Comparison of ENCODE assay signal across 15 cellular contexts in genomic region chr6:142222022-142222421, GRCh38.
DNase-seq lines count a peak whose midpoint lies in the region; ATAC-seq and TF ChIP-seq lines count a peak whose summit lies in the region.
"Had no signal": no experiment of that assay in that cellular context is flagged by ENCODE, and none has a peak within 500 bp of the region (broad histone marks: within the 10 kb centered on the region; RNA-seq: fewer than 3 reads in every experiment).

No MANE protein-coding gene starts in this region.

- intact Hi-C loops in Right ventricle myocardium inferior (cut with DNase I), result no loop called here

- peaks cover 7% of the 10 kb centered on the region for H3K4me1 ChIP-seq in cardiac muscle cell (ENCODE audit: low read depth)
- H3K4me1 ChIP-seq: BLaER1 had no signal

- no peaks in the 10 kb centered on the region for H3K27me3 ChIP-seq in cardiac muscle cell
- H3K27me3 ChIP-seq: BLaER1 had no signal

- no peaks in the 10 kb centered on the region for H3K36me3 ChIP-seq in cardiac muscle cell

- no peaks in the 10 kb centered on the region for H3K27me3 Mint-ChIP-seq in nephron progenitor cell (ENCODE audit: low read depth, poor library complexity)

- no peak overlapping the region for H3K4me3 ChIP-seq in cardiac muscle cell
- no peak overlapping the region for H3K4me3 ChIP-seq in foreskin fibroblast (ENCODE audit: low read depth in 1 of 2, low read length in 2 of 2)
- H3K4me3 ChIP-seq: BLaER1, GM23248 had no signal

- H3K4me3 Mint-ChIP-seq in nephron progenitor cell, result no peak overlapping the region

- no peaks in the 10 kb centered on the region for H3K9me3 ChIP-seq in cardiac muscle cell (ENCODE audit: low read depth)
- H3K9me3 ChIP-seq: BLaER1 had no signal

- no peak for DNase-seq in cardiac muscle cell (ENCODE audit: low read depth in 1 of 2, low spot score in 1 of 2)
- DNase-seq in Right ventricle myocardium inferior (ENCODE audit: missing footprints), result no peak
- peak; percentile 10 for DNase-seq in kidney glomerular epithelial cell (lab: John Stamatoyannopoulos, UW)
- no peak for DNase-seq in nephron progenitor cell
- DNase-seq in ecto neural progenitor cell (ENCODE audit: low spot score), result no peak
- DNase-seq in foreskin fibroblast, result no peak
- no peak for DNase-seq in activated naive CD4-positive, alpha-beta T cell treated with anti-CD3 and anti-CD28 coated beads, Interleukin-2, amount 50 U/mL, for 16 hours
- DNase-seq: AML-193, DMS53, GF-D8, GM23248, H7 had no signal

- peak overlapping the region; percentile 15 for H3K27ac ChIP-seq in cardiac muscle cell
- H3K27ac ChIP-seq: 22Rv1, BLaER1, GM23248 had no signal

- peak overlapping the region; percentile 51 for H3K27ac Mint-ChIP-seq in nephron progenitor cell

- ATAC-seq in Right ventricle myocardium inferior (no peak), HG03457 (IDR thresholded peaks at IDR 0.05; ENCODE audit: unreplicated experiment) (no peak)

- TF ChIP-seq CTCF in cardiac muscle cell (IDR thresholded peaks at IDR 0.05; ENCODE audit: low read depth, low read length) (no peak), nephron progenitor cell (IDR thresholded peaks at IDR 0.05) (no peak), foreskin fibroblast (IDR thresholded peaks at IDR 0.05; ENCODE audit: low read depth, low read length) (no peak)

- H3K4me1 Mint-ChIP-seq in nephron progenitor cell, result no peaks in the 10 kb centered on the region

- H3K36me3 Mint-ChIP-seq in nephron progenitor cell (ENCODE audit: low read depth), result peaks cover 5% of the 10 kb centered on the region

- H3K9me3 Mint-ChIP-seq in nephron progenitor cell, result peaks cover 4% of the 10 kb centered on the region
